ENCODE assay signal across 15 cellular contexts in the genomic region with DNA sequence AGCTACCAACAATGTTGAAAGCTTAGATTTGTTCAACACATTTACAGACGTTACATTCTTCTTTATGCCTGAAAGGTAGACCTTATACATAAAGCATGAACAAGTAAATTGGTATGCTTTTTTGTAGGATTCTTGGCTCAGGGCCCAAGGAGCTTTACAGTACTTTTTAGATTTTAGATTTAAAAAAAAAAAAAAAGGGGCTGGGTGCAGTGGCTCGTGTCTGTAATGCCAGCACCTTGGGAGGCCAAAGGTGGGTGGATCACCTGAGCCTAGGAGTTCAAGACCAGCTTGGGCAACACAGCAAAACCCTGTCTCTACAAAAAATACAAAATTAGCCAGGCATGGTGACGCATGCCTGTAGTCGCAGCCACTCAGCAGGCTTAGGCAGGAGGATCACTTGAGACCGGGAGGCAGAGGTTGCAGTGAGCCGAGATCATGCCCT. TPM values are rescaled to one million over a fixed set of nuclear protein-coding genes. Genes with fewer than 3 reads are reported as not detected.
DNase-seq lines count a peak whose midpoint lies in the region; TF ChIP-seq lines count a peak whose summit lies in the region.
"Had no signal": no experiment of that assay in that cellular context is flagged by ENCODE, and none has a peak within 500 bp of the region (broad histone marks: within the 10 kb centered on the region; RNA-seq: fewer than 3 reads in every experiment).

No MANE protein-coding gene starts in this region.

- H3K27me3 Mint-ChIP-seq in Calu3 (ENCODE audit: unreplicated experiment), result no peaks in the 10 kb centered on the region
- H3K27me3 Mint-ChIP-seq in nephron (ENCODE audit: low read depth), result no peaks in the 10 kb centered on the region
- no peaks in the 10 kb centered on the region for H3K27me3 Mint-ChIP-seq in immature natural killer cell (ENCODE audit: low read depth in 3 of 3)
- H3K27me3 Mint-ChIP-seq: central memory CD8-positive, alpha-beta T cell had no signal

- H3K4me2 ChIP-seq in OCI-LY1 (ENCODE audit: low read length), result peak overlapping the region; percentile 1; the same call in 1 of the 2 replicates

- H3F3A ChIP-seq in OCI-LY1 (ENCODE audit: insufficient read depth, low read length), result no peaks in the 10 kb centered on the region

- peaks cover 5% of the 10 kb centered on the region for H3K36me3 Mint-ChIP-seq in Calu3 (ENCODE audit: insufficient read depth, unreplicated experiment)
- H3K36me3 Mint-ChIP-seq in nephron (ENCODE audit: low read depth), result peaks cover 39% of the 10 kb centered on the region
- peaks cover 0 to 7% (median 2%) of the 10 kb centered on the region in 3 donors for H3K36me3 Mint-ChIP-seq in immature natural killer cell

- H3K9me3 Mint-ChIP-seq in Calu3 (ENCODE audit: low read depth, unreplicated experiment) (no peaks in the 10 kb centered on the region), nephron (peaks cover 12% of the 10 kb centered on the region), immature natural killer cell (no peaks in the 10 kb centered on the region)
- H3K9me3 Mint-ChIP-seq: central memory CD8-positive, alpha-beta T cell had no signal

- peak overlapping the region; percentile 67 for H3K27ac ChIP-seq in OCI-LY1 (ENCODE audit: low read depth, low read length, poor library complexity, severe bottlenecking)
- H3K27ac ChIP-seq: prostate gland had no signal

- H3K4me3 Mint-ChIP-seq in Calu3 (ENCODE audit: low read depth, unreplicated experiment), result peak overlapping the region; percentile 15
- no peak overlapping the region for H3K4me3 Mint-ChIP-seq in nephron
- H3K4me3 Mint-ChIP-seq in immature natural killer cell, result no peak overlapping the region
- H3K4me3 Mint-ChIP-seq: central memory CD8-positive, alpha-beta T cell had no signal

- H3K36me3 ChIP-seq in OCI-LY1 (ENCODE audit: insufficient read depth, low read length), result peaks cover 19% of the 10 kb centered on the region
- H3K36me3 ChIP-seq: prostate gland had no signal

- H2AFZ ChIP-seq in OCI-LY1 (ENCODE audit: low read length), result no peak overlapping the region

- peak; percentile 17 for DNase-seq in Calu3
- DNase-seq in epithelial cell of esophagus (ENCODE audit: low read depth), result peak; percentile 74
- DNase-seq in kidney glomerular epithelial cell (lab: John Stamatoyannopoulos, UW), result no peak
- DNase-seq in immature natural killer cell, result no peak
- DNase-seq in LoVo (ENCODE audit: low spot score), result no peak
- no peak for DNase-seq in stimulated activated CD4-positive, alpha-beta T cell treated with anti-CD3 and anti-CD28 coated beads, Interleukin-4, amount 100 ng/mL, for 4 hours
- DNase-seq: activated CD4-positive, alpha-beta T cell treated with anti-CD3 and anti-CD28 coated beads for 1 hour; EL; midbrain; NCI-H1417 treated with DMSO at 0.1 percent for 48 hours; NCI-H510A treated with DMSO at 0.1 percent for 48 hours had no signal

- H3K27ac Mint-ChIP-seq in Calu3 (ENCODE audit: unreplicated experiment) (peak overlapping the region; percentile 59), nephron (peak overlapping the region in 2 of 3 experiments; percentile 12 to 44), immature natural killer cell (peak overlapping the region in 1 of 6 donors; percentile 7)

- H3K9ac ChIP-seq in OCI-LY1 (ENCODE audit: low read length), result no peak overlapping the region; the same call in 1 of the 2 replicates

- intact Hi-C loops in Calu3 (cut with micrococcal nuclease; ENCODE audit: unreplicated experiment), result no loop called here

- H3K4me1 Mint-ChIP-seq in Calu3 (ENCODE audit: low read depth, unreplicated experiment) (peaks cover 36% of the 10 kb centered on the region), nephron (peaks cover 9% of the 10 kb centered on the region), immature natural killer cell (peaks cover 44 to 72% of the 10 kb centered on the region in 2 donors)

- H4K20me1 ChIP-seq in OCI-LY1 (ENCODE audit: insufficient read depth, low read length), result no peaks in the 10 kb centered on the region

- TF ChIP-seq CTCF in Calu3 (IDR thresholded peaks at IDR 0.05; ENCODE audit: unreplicated experiment) (no peak), OCI-LY1 (IDR thresholded peaks at IDR 0.05; ENCODE audit: low read length) (no peak), epithelial cell of esophagus (IDR thresholded peaks at IDR 0.05; ENCODE audit: insufficient read depth, low read depth, low read length, missing control alignments) (no peak), nephron (IDR thresholded peaks at IDR 0.05; ENCODE audit: unreplicated experiment in 3 of 3) (no peak)

- no TSS peak for BruUV-seq in Calu3 (replicated peaks; lab: Mats Ljungman, UMichigan)

- CTCF ChIA-PET in Calu3 (lab: Charles Lee), result interaction anchor here (0.6 to 0.7 kb wide), 3 partner anchors 11 to 300 kb away, joined by 3 to 5 read pairs (median 3); no protein-coding TSS in a partner anchor

- H3K79me2 ChIP-seq in OCI-LY1 (ENCODE audit: insufficient read depth, low read length), result peaks cover 93% of the 10 kb centered on the region

- H3K9me3 ChIP-seq in OCI-LY1 (ENCODE audit: low read length), result no peaks in the 10 kb centered on the region
- H3K9me3 ChIP-seq: prostate gland had no signal

- H3K9me2 ChIP-seq in OCI-LY1 (ENCODE audit: low read depth, low read length), result no peaks in the 10 kb centered on the region

- H3K27me3 ChIP-seq in OCI-LY1 (ENCODE audit: insufficient read depth, low read length), result no peaks in the 10 kb centered on the region

- peaks cover 51% of the 10 kb centered on the region for H3K4me1 ChIP-seq in OCI-LY1 (ENCODE audit: insufficient read depth, low read length, severe bottlenecking)
- H3K4me1 ChIP-seq: prostate gland had no signal

- H3K4me3 ChIP-seq in OCI-LY1 (ENCODE audit: low read depth, low read length, poor library complexity, severe bottlenecking) (no peak overlapping the region), epithelial cell of esophagus (ENCODE audit: low read length) (no peak overlapping the region)
- H3K4me3 ChIP-seq: prostate gland had no signal

RNA-seq across cellular contexts. Expression of gene MEF2A, which starts 39.7 kb away (rescaled TPM):
- 33.6 and 35.0 TPM in 2 replicates for total RNA-seq in Calu3 (2022)
- polyA plus RNA-seq in immature natural killer cell, result 10 to 100 TPM in 1 of 3 donors, 1 to 10 TPM in 2; 5.8 to 14.4 (median 6.3) TPM

Comparison
In these comparisons a context has a peak if more than half of its experiments do, and no peak if none do; other contexts are left out.
1. DNase-seq: peak in Calu3 (single experiment) and epithelial cell of esophagus (single experiment); none in kidney glomerular epithelial cell (single experiment), immature natural killer cell (0 of 3), LoVo (single experiment) and stimulated activated CD4-positive, alpha-beta T cell treated with anti-CD3 and anti-CD28 coated beads, Interleukin-4, amount 100 ng/mL, for 4 hours (0 of 2).